Comparison of ENCODE assay signal across 27 cellular contexts in the genomic region with DNA sequence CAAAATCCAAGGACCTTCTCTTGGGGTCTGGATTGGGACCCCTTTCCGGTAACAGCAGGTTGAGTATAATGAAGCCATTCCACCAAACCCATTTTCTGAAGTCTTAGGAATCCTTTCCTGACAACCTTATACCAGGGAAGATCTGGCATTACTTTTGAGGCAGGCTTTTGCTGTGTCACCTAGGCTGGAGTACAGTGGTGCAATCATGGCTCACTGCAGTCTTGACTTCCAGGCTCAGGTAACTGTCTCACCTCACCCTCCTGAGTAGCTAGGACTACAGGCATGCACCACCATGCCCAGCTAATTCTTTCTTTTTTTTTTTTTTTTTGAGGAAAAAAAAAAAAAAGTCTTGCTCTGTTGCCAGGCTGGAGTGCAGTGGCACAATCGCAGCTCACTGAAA. TPM values are rescaled to one million over a fixed set of nuclear protein-coding genes. Genes with fewer than 3 reads are reported as not detected.
A peak's percentile ranks its signal among the peaks of the same experiment; 100 is the strongest.
DNase-seq lines count a peak whose midpoint lies in the region; ATAC-seq, FAIRE-seq and TF ChIP-seq lines count a peak whose summit lies in the region.
"Had no signal": no experiment of that assay in that cellular context is flagged by ENCODE, and none has a peak within 500 bp of the region (broad histone marks: within the 10 kb centered on the region; RNA-seq: fewer than 3 reads in every experiment).

No MANE protein-coding gene starts in this region.

- H3K4me1 ChIP-seq in HCT116 (ENCODE audit: control insufficient read depth in 1 of 2, insufficient read depth in 2 of 2, low read length in 2 of 2) (peaks cover 0 to 5% of the 10 kb centered on the region in 2 experiments; a peak in 2 of 4 replicates), RWPE2 (ENCODE audit: insufficient read depth, poor library complexity, severe bottlenecking) (no peaks in the 10 kb centered on the region), foreskin keratinocyte (no peaks in the 10 kb centered on the region)
- H3K4me1 ChIP-seq: BE2C had no signal

- H3K4me2 ChIP-seq in HCT116 (ENCODE audit: low read length) = peak overlapping the region; percentile 42

- CTCF ChIA-PET in HCT116 (lab: Charles Lee) = no interaction called here

- no peak overlapping the region for H2AFZ ChIP-seq in HCT116 (ENCODE audit: low read depth, low read length, poor library complexity, severe bottlenecking)

- no peak for TF ChIP-seq RAD21 in HCT116 (IDR thresholded peaks at IDR 0.05; ENCODE audit: low read depth)

- 0 out of 4 replicates have a peak overlapping the region, but pooled peaks of 1 of the 2 experiments have one; percentile 16 for H3K4me3 ChIP-seq in HCT116 (replicated peaks in 1 of 2; ENCODE audit: low read depth in 1 of 2, low read length in 2 of 2)
- no peak overlapping the region for H3K4me3 ChIP-seq in RWPE2 (ENCODE audit: severe bottlenecking)
- no peak overlapping the region for H3K4me3 ChIP-seq in bronchial epithelial cell (ENCODE audit: low read depth, low read length)

- no peak for FAIRE-seq in bronchial epithelial cell (lab: Jason Lieb, UNC)
- FAIRE-seq: A204.1, GM12892, GM18507 had no signal

- H3K36me3 ChIP-seq in HCT116 (ENCODE audit: control insufficient read depth in 1 of 2, insufficient read depth in 2 of 2, low read length in 2 of 2) (no peaks in the 10 kb centered on the region), RWPE2 (ENCODE audit: low read depth) (no peaks in the 10 kb centered on the region), bronchial epithelial cell (ENCODE audit: control insufficient read depth, insufficient read depth, low read length) (no peaks in the 10 kb centered on the region)
- H3K36me3 ChIP-seq: BE2C had no signal

- no peaks in the 10 kb centered on the region for H3K79me2 ChIP-seq in HCT116 (ENCODE audit: insufficient read depth, low read length)

- BruUV-seq in HCT116 (replicated peaks; lab: Mats Ljungman, UMichigan) = no TSS peak

- no peak overlapping the region for H3K27ac ChIP-seq in HCT116 (ENCODE audit: low read depth, low read length)
- no peak overlapping the region for H3K27ac ChIP-seq in RWPE2 (ENCODE audit: poor library complexity, severe bottlenecking)
- no peak overlapping the region for H3K27ac ChIP-seq in foreskin keratinocyte
- H3K27ac ChIP-seq: HL-60 had no signal

- no peaks in the 10 kb centered on the region for H4K20me1 ChIP-seq in HCT116 (ENCODE audit: insufficient read depth)

- ATAC-seq in HCT116 (peak; percentile 69), RWPE2 (ENCODE audit: low read depth) (peak; percentile 42; the same call in 1 of the 3 replicates), foreskin keratinocyte (peak; percentile 52), HG03565 (IDR thresholded peaks at IDR 0.05; ENCODE audit: unreplicated experiment) (no peak)

- POLR2A ChIA-PET in HCT116 (lab: Charles Lee) = no interaction called here

- H3K9ac ChIP-seq in HCT116 (ENCODE audit: low read length) = no peak overlapping the region

- no peaks in the 10 kb centered on the region for H3K27me3 ChIP-seq in HCT116 (ENCODE audit: insufficient read depth, low read length)
- no peaks in the 10 kb centered on the region for H3K27me3 ChIP-seq in RWPE2 (ENCODE audit: insufficient read depth, poor library complexity, severe bottlenecking)
- no peaks in the 10 kb centered on the region for H3K27me3 ChIP-seq in bronchial epithelial cell (ENCODE audit: control insufficient read depth, insufficient read depth, low read length)
- peaks cover 5% of the 10 kb centered on the region for H3K27me3 ChIP-seq in foreskin keratinocyte
- H3K27me3 ChIP-seq: BE2C had no signal

- no peaks in the 10 kb centered on the region for H3K9me3 ChIP-seq in HCT116 (ENCODE audit: control insufficient read depth in 1 of 2, insufficient read depth in 1 of 2, low read depth in 1 of 2, low read length in 2 of 2)
- no peaks in the 10 kb centered on the region for H3K9me3 ChIP-seq in RWPE2 (ENCODE audit: severe bottlenecking)
- H3K9me3 ChIP-seq: BE2C had no signal

- H3K9me2 ChIP-seq in HCT116 (ENCODE audit: insufficient read depth) = no peaks in the 10 kb centered on the region

- TF ChIP-seq POLR2A in HCT116 (IDR thresholded peaks at IDR 0.05; ENCODE audit: borderline replicate concordance, extremely low read depth, insufficient read depth, insufficient read length) = no peak

- intact Hi-C loops in HCT116 (cut with micrococcal nuclease) = no loop called here

- TF ChIP-seq CTCF in HCT116 (IDR thresholded peaks at IDR 0.05 in 2 of 3, conservative IDR thresholded peaks at IDR 0.05 in 1 of 3; ENCODE audit: borderline replicate concordance in 1 of 3, insufficient read depth in 1 of 3, low read depth in 2 of 3, low read length in 2 of 3) = no peak
- TF ChIP-seq CTCF in RWPE2 (IDR thresholded peaks at IDR 0.05; ENCODE audit: poor library complexity, severe bottlenecking) = no peak
- no peak for TF ChIP-seq CTCF in bronchial epithelial cell (IDR thresholded peaks at IDR 0.05; ENCODE audit: insufficient read depth, low read length, severe bottlenecking)
- no peak for TF ChIP-seq CTCF in foreskin keratinocyte (conservative IDR thresholded peaks at IDR 0.05)

- RAD21 ChIA-PET in HCT116 (lab: Charles Lee; ENCODE audit: low non-redundant PET in 1 of 2, low total read pairs in 2 of 2, uncharacterized antibody in 2 of 2, unreplicated experiment in 2 of 2) = no interaction called here

- DNase-seq in HCT116 (ENCODE audit: low read depth, low spot score) (no peak), RWPE2 (ENCODE audit: low spot score) (no peak), bronchial epithelial cell (ENCODE audit: low read depth) (peak; percentile 63), foreskin keratinocyte (peak; percentile 10 to 31), NCI-H1105 (lab: John Stamatoyannopoulos, UW) (no peak), NCI-H146 treated with DMSO at 0.1 percent for 48 hours (lab: John Stamatoyannopoulos, UW; ENCODE audit: unreplicated experiment) (no peak)
- DNase-seq: ACHN; BE2C; C1 segment of cervical spinal cord; CD4-positive, CD25-positive, alpha-beta regulatory T cell; CD8-positive, alpha-beta memory T cell; COR-L47; DMS 273 treated with DMSO at 0.1 percent for 48 hours; DMS79; GDM1; GOT3; H7; IMR-90; Karpas-422; KBM-7 had no signal

TF ChIP-seq in HCT116, 20 proteins besides CTCF, POLR2A, EP300 and RAD21:
- TF ChIP-seq SRF (IDR thresholded peaks at IDR 0.05; ENCODE audit: low read depth) = no peak

RNA-seq across cellular contexts. Expression of a gene that starts 55.8 kb away (rescaled TPM):
- 0.15 TPM for total RNA-seq in HCT116 (2021; ENCODE audit: unreplicated experiment)
- 0.12 TPM in 1 of 2 replicates, not detected in the other for polyA plus RNA-seq in HCT116 (2012)
- not detected in 2 replicates for total RNA-seq in bronchial epithelial cell
- not detected in 2 replicates for total RNA-seq in foreskin keratinocyte
- polyA plus RNA-seq in foreskin keratinocyte = 0.07 and 0.09 TPM in 2 replicates
- total RNA-seq: CD4-positive, CD25-positive, alpha-beta regulatory T cell; CD8-positive, alpha-beta memory T cell; Daoy; H7; HT1080; IMR-90 had no signal
- polyA plus RNA-seq: CD4-positive, CD25-positive, alpha-beta regulatory T cell; CD8-positive, alpha-beta memory T cell; IMR-90 had no signal

RNA-seq across cellular contexts. Expression of a gene that starts 55.8 kb away (rescaled TPM):
- total RNA-seq in HCT116 (2021; ENCODE audit: unreplicated experiment) = 150 TPM
- 25.0 and 29.6 TPM in 2 replicates for polyA plus RNA-seq in HCT116 (2012)
- 87.9 and 91.3 TPM in 2 replicates for total RNA-seq in bronchial epithelial cell
- 105 and 109 TPM in 2 replicates for total RNA-seq in foreskin keratinocyte
- 17.3 and 19.2 TPM in 2 replicates for polyA plus RNA-seq in foreskin keratinocyte

Comparison
In these comparisons a context has a peak if more than half of its experiments do, and no peak if none do; other contexts are left out.
1. DNase-seq: peak in bronchial epithelial cell (single experiment) and foreskin keratinocyte (2 of 2); none in HCT116 (single experiment), RWPE2 (single experiment), NCI-H1105 (single experiment) and NCI-H146 treated with DMSO at 0.1 percent for 48 hours (single experiment).